ENCODE assay signal across 1 cellular context in genomic region chrX:136874114-136874513, GRCh38.
TF ChIP-seq lines count a peak whose summit lies in the region.

No MANE protein-coding gene starts in this region.

TF ChIP-seq in HepG2, 621 proteins besides CTCF, POLR2A, EP300 and RAD21:
- 0 out of 2 replicates have a peak, but pooled peaks have one; percentile 30 for TF ChIP-seq ZBTB38 (CRISPR knock-in tag; IDR thresholded peaks at IDR 0.05)
